8 cellular contexts compared by ENCODE assay signal in genomic region chr2:85851253-85851955, GRCh38. TPM values are rescaled to one million over a fixed set of nuclear protein-coding genes. Genes with fewer than 3 reads are reported as not detected.
DNase-seq lines count a peak whose midpoint lies in the region; ATAC-seq and TF ChIP-seq lines count a peak whose summit lies in the region.

No MANE protein-coding gene starts in this region.

- peaks cover 55% of the 10 kb centered on the region for H3K36me3 Mint-ChIP-seq in CD8-positive, alpha-beta T cell
- H3K36me3 Mint-ChIP-seq in T-helper 17 cell (ENCODE audit: low read depth), result peaks cover 5% of the 10 kb centered on the region

- CTCF ChIA-PET in CD8-positive, alpha-beta T cell (lab: Charles Lee), result interaction anchor here (0.6 to 7.1 kb wide), 5 partner anchors 16 to 228 kb away, joined by 3 to 50 read pairs (median 19); partner anchors contain the start of gene ST3GAL5

- peak in 3 of 7 experiments; percentile 25 to 66 (median 43) for DNase-seq in CD8-positive, alpha-beta T cell
- no peak for DNase-seq in T-helper 17 cell
- peak; percentile 77 for DNase-seq in epithelial cell of esophagus (ENCODE audit: low read depth)
- DNase-seq in pons (ENCODE audit: low spot score), result peak; percentile 72
- DNase-seq in germinal center (ENCODE audit: low spot score), result no peak
- no peak for DNase-seq in GM20000 (ENCODE audit: low spot score)
- no peak for DNase-seq in GM19238 (ENCODE audit: insufficient read length, low spot score)

- no peak for ATAC-seq in CD8-positive, alpha-beta T cell
- ATAC-seq in T-helper 17 cell (no peak), HG03196 (IDR thresholded peaks at IDR 0.05; ENCODE audit: unreplicated experiment) (no peak)

- peaks cover 63% of the 10 kb centered on the region for H3K4me1 ChIP-seq in CD8-positive, alpha-beta T cell (ENCODE audit: insufficient read depth, low read length)

- H3K36me3 ChIP-seq in CD8-positive, alpha-beta T cell (ENCODE audit: insufficient read depth, low read length), result no peaks in the 10 kb centered on the region

- H3K27ac Mint-ChIP-seq in CD8-positive, alpha-beta T cell, result peak overlapping the region; percentile 99
- peak overlapping the region; percentile 99 for H3K27ac Mint-ChIP-seq in T-helper 17 cell

- H3K27ac ChIP-seq in CD8-positive, alpha-beta T cell (ENCODE audit: low read depth, low read length), result peak overlapping the region; percentile 87

- H3K4me3 ChIP-seq in CD8-positive, alpha-beta T cell (ENCODE audit: low read depth, low read length), result peak overlapping the region; percentile 48
- H3K4me3 ChIP-seq in epithelial cell of esophagus (ENCODE audit: low read length), result no peak overlapping the region

- peaks cover 5% of the 10 kb centered on the region for H3K9me3 Mint-ChIP-seq in CD8-positive, alpha-beta T cell

- TF ChIP-seq CTCF in CD8-positive, alpha-beta T cell (IDR thresholded peaks at IDR 0.05), result no peak
- TF ChIP-seq CTCF in epithelial cell of esophagus (IDR thresholded peaks at IDR 0.05; ENCODE audit: insufficient read depth, low read depth, low read length, missing control alignments) (no peak), GM20000 (IDR thresholded peaks at IDR 0.05; ENCODE audit: extremely low read depth, missing control alignments) (no peak)

- H3K27me3 Mint-ChIP-seq in CD8-positive, alpha-beta T cell (ENCODE audit: low read depth), result no peaks in the 10 kb centered on the region
- no peaks in the 10 kb centered on the region for H3K27me3 Mint-ChIP-seq in T-helper 17 cell

- H3K9me3 ChIP-seq in CD8-positive, alpha-beta T cell (ENCODE audit: low read length), result no peaks in the 10 kb centered on the region
- no peaks in the 10 kb centered on the region for H3K9me3 ChIP-seq in T-helper 17 cell (ENCODE audit: control insufficient read depth, low read length, poor library complexity, severe bottlenecking)

- H3K4me1 Mint-ChIP-seq in CD8-positive, alpha-beta T cell (ENCODE audit: low read depth), result peaks cover 74% of the 10 kb centered on the region
- H3K4me1 Mint-ChIP-seq in T-helper 17 cell, result peaks cover 49% of the 10 kb centered on the region

- POLR2A ChIA-PET in CD8-positive, alpha-beta T cell (lab: Charles Lee), result interaction anchor here (0.6 to 7.1 kb wide), 2 partner anchors 37 to 524 kb away, joined by 3 to 83 read pairs; partner anchors contain the start of genes ST3GAL5 and TGOLN2

- no peaks in the 10 kb centered on the region for H3K27me3 ChIP-seq in CD8-positive, alpha-beta T cell (ENCODE audit: insufficient read depth, low read length)

- H3K4me3 Mint-ChIP-seq in CD8-positive, alpha-beta T cell, result peak overlapping the region; percentile 85
- H3K4me3 Mint-ChIP-seq in T-helper 17 cell, result peak overlapping the region; percentile 89

- intact Hi-C loops in CD8-positive, alpha-beta T cell (cut with DNase I, micrococcal nuclease), result loop anchor here (2.0 to 10.0 kb wide), 2 partner anchors 75 to 343 kb away; partner anchors contain the start of genes IMMT (in 1 of the 2) and MRPL35 (in 1 of the 2)

RNA-seq across cellular contexts. Expression of gene ST3GAL5, which starts 37.4 kb away (rescaled TPM):
- total RNA-seq in CD8-positive, alpha-beta T cell, result 100 to 1,000 TPM; 110 to 115 TPM
- 10 to 100 TPM; 26.6 to 34.3 TPM for total RNA-seq in T-helper 17 cell

Comparison
In these comparisons a context has a peak if more than half of its experiments do, and no peak if none do; other contexts are left out.
1. DNase-seq: peak in epithelial cell of esophagus (single experiment) and pons (single experiment); none in T-helper 17 cell (0 of 3), germinal center (single experiment), GM20000 (single experiment) and GM19238 (single experiment).